8 cellular contexts compared by ENCODE assay signal in genomic region chr11:114340311-114341131, GRCh38. TPM values are rescaled to one million over a fixed set of nuclear protein-coding genes. Genes with fewer than 3 reads are reported as not detected.
A peak's percentile ranks its signal among the peaks of the same experiment; 100 is the strongest.
DNase-seq lines count a peak whose midpoint lies in the region; ATAC-seq and TF ChIP-seq lines count a peak whose summit lies in the region.

No MANE protein-coding gene starts in this region.

- no peaks in the 10 kb centered on the region for H3K9me3 Mint-ChIP-seq in activated T-helper 2 cell treated with anti-CD3 and anti-CD28 coated beads, Interferon-gamma antibody, Interleukin-2, Interleukin-4, amounts not matched to agents 10 μg/mL and 5 μg/mL and 100 μg/mL, durations not matched to agents 14 hours and 24 hours and 36 hours

- H3K27me3 Mint-ChIP-seq in activated T-helper 2 cell treated with anti-CD3 and anti-CD28 coated beads, Interferon-gamma antibody, Interleukin-2, Interleukin-4, amounts not matched to agents 10 μg/mL and 5 μg/mL and 100 μg/mL, durations not matched to agents 14 hours and 24 hours and 36 hours (ENCODE audit: low read depth) = peaks cover 20% of the 10 kb centered on the region

- peak overlapping the region; percentile 43 for H3K4me3 Mint-ChIP-seq in activated T-helper 2 cell treated with anti-CD3 and anti-CD28 coated beads, Interferon-gamma antibody, Interleukin-2, Interleukin-4, amounts not matched to agents 10 μg/mL and 5 μg/mL and 100 μg/mL, durations not matched to agents 14 hours and 24 hours and 36 hours (ENCODE audit: low read depth)

- WGBS in gastroesophageal sphincter (ENCODE audit: low coverage in 1 of 2), 2 donors = 0 to 19% methylated on average over 5 to 9 of the region's 18 CpGs

- TF ChIP-seq POLR2A in gastroesophageal sphincter (IDR thresholded peaks at IDR 0.05) = no peak

- peak; percentile 65 for DNase-seq in activated CD8-positive, alpha-beta memory T cell treated with anti-CD3 and anti-CD28 coated beads for 24 hours
- no peak for DNase-seq in activated CD8-positive, alpha-beta memory T cell treated with anti-CD3 and anti-CD28 coated beads, Interleukin-2, amount 50 U/mL, for 48 hours
- peak; percentile 64 for DNase-seq in HS-27A (ENCODE audit: low read depth)
- DNase-seq in NOMO-1 treated with DMSO at 0.1 percent for 48 hours (lab: John Stamatoyannopoulos, UW; ENCODE audit: unreplicated experiment) = peak; percentile 31
- no peak for DNase-seq in activated T-helper 2 cell treated with anti-CD3 and anti-CD28 coated beads, Interferon-gamma antibody, Interleukin-2, Interleukin-4, amounts not matched to agents 10 μg/mL and 5 μg/mL and 100 μg/mL, durations not matched to agents 14 hours and 24 hours and 36 hours (ENCODE audit: low spot score)
- no peak for DNase-seq in osteoblast (ENCODE audit: insufficient read length, low spot score, missing footprints)

- TF ChIP-seq CTCF in gastroesophageal sphincter (IDR thresholded peaks at IDR 0.05) (peak; percentile 70 to 83 (median 78)), osteoblast (IDR thresholded peaks at IDR 0.05; ENCODE audit: extremely low read depth, low read depth, low read length) (peak; percentile 85)

- ATAC-seq in gastroesophageal sphincter (peak; percentile 82), GM19035 (IDR thresholded peaks at IDR 0.05; ENCODE audit: unreplicated experiment) (no peak)

- H3K27ac ChIP-seq in gastroesophageal sphincter = peak overlapping the region in 2 of 4 donors; percentile 22
- H3K27ac ChIP-seq in osteoblast (ENCODE audit: low read depth, low read length) = peak overlapping the region; percentile 31

- H3K36me3 ChIP-seq in gastroesophageal sphincter (no peaks in the 10 kb centered on the region), osteoblast (ENCODE audit: insufficient read depth, low read length) (no peaks in the 10 kb centered on the region)

- H2AFZ ChIP-seq in osteoblast (ENCODE audit: low read length) = peak overlapping the region; percentile 89

- no peaks in the 10 kb centered on the region for H3K79me2 ChIP-seq in osteoblast (ENCODE audit: insufficient read depth, low read length)

- no peak for TF ChIP-seq EP300 in gastroesophageal sphincter (IDR thresholded peaks at IDR 0.05)

- H3K4me1 Mint-ChIP-seq in activated T-helper 2 cell treated with anti-CD3 and anti-CD28 coated beads, Interferon-gamma antibody, Interleukin-2, Interleukin-4, amounts not matched to agents 10 μg/mL and 5 μg/mL and 100 μg/mL, durations not matched to agents 14 hours and 24 hours and 36 hours (ENCODE audit: low read depth) = peaks cover 9% of the 10 kb centered on the region

- peaks cover 0 to 9% (median 0%) of the 10 kb centered on the region in 3 donors for H3K4me1 ChIP-seq in gastroesophageal sphincter
- H3K4me1 ChIP-seq in osteoblast (ENCODE audit: insufficient read depth, low read length) = peaks cover 6% of the 10 kb centered on the region

- H3K4me3 ChIP-seq in gastroesophageal sphincter (peak overlapping the region in 1 of 2 donors; percentile 25), osteoblast (ENCODE audit: insufficient read depth, low read length) (peak overlapping the region; percentile 65)

- no peaks in the 10 kb centered on the region for H3K36me3 Mint-ChIP-seq in activated T-helper 2 cell treated with anti-CD3 and anti-CD28 coated beads, Interferon-gamma antibody, Interleukin-2, Interleukin-4, amounts not matched to agents 10 μg/mL and 5 μg/mL and 100 μg/mL, durations not matched to agents 14 hours and 24 hours and 36 hours (ENCODE audit: low read depth)

- H4K20me1 ChIP-seq in osteoblast (ENCODE audit: insufficient read depth, low read length) = no peaks in the 10 kb centered on the region

- H3K27me3 ChIP-seq in gastroesophageal sphincter = no peaks in the 10 kb centered on the region
- no peaks in the 10 kb centered on the region for H3K27me3 ChIP-seq in osteoblast (ENCODE audit: insufficient read depth, low read length)

- intact Hi-C loops in activated T-helper 2 cell treated with anti-CD3 and anti-CD28 coated beads, Interferon-gamma antibody, Interleukin-2, Interleukin-4, amounts not matched to agents 10 μg/mL and 5 μg/mL and 100 μg/mL, durations not matched to agents 14 hours and 24 hours and 36 hours (cut with micrococcal nuclease) = loop anchor here (2.0 to 10.0 kb wide), 2 partner anchors 174 to 422 kb away; no protein-coding TSS in a partner anchor

- no peaks in the 10 kb centered on the region for H3K9me3 ChIP-seq in gastroesophageal sphincter
- H3K9me3 ChIP-seq in osteoblast (ENCODE audit: low read depth, low read length) = no peaks in the 10 kb centered on the region

- no peak overlapping the region for H3K27ac Mint-ChIP-seq in activated T-helper 2 cell treated with anti-CD3 and anti-CD28 coated beads, Interferon-gamma antibody, Interleukin-2, Interleukin-4, amounts not matched to agents 10 μg/mL and 5 μg/mL and 100 μg/mL, durations not matched to agents 14 hours and 24 hours and 36 hours

- H3K4me2 ChIP-seq in osteoblast (ENCODE audit: insufficient read depth, low read length) = peak overlapping the region; percentile 94

RNA-seq across cellular contexts. Expression of gene NNMT, which starts 44.3 kb away (rescaled TPM):
- not detected in 2 replicates for total RNA-seq in activated T-helper 2 cell treated with anti-CD3 and anti-CD28 coated beads, Interferon-gamma antibody, Interleukin-2, Interleukin-4, amounts not matched to agents 10 μg/mL and 5 μg/mL and 100 μg/mL, durations not matched to agents 14 hours and 24 hours and 36 hours
- total RNA-seq in gastroesophageal sphincter (100 to 1,000 TPM in 3 of 4 donors, 10 to 100 TPM in 1; 39.4 to 409 (median 243) TPM), osteoblast (1,091 and 1,196 TPM in 2 replicates)

RNA-seq across cellular contexts. Expression of gene C11orf71, which starts 59.8 kb away (rescaled TPM):
- total RNA-seq in activated T-helper 2 cell treated with anti-CD3 and anti-CD28 coated beads, Interferon-gamma antibody, Interleukin-2, Interleukin-4, amounts not matched to agents 10 μg/mL and 5 μg/mL and 100 μg/mL, durations not matched to agents 14 hours and 24 hours and 36 hours = 5.8 and 6.3 TPM in 2 replicates
- 10 to 100 TPM in 1 of 4 donors, 1 to 10 TPM in 3; 4.5 to 12.8 (median 5.3) TPM for total RNA-seq in gastroesophageal sphincter
- 3.3 and 4.7 TPM in 2 replicates for total RNA-seq in osteoblast

RNA-seq across cellular contexts. Expression of gene RBM7, which starts 59.9 kb away (rescaled TPM):
- total RNA-seq in activated T-helper 2 cell treated with anti-CD3 and anti-CD28 coated beads, Interferon-gamma antibody, Interleukin-2, Interleukin-4, amounts not matched to agents 10 μg/mL and 5 μg/mL and 100 μg/mL, durations not matched to agents 14 hours and 24 hours and 36 hours = 39.4 and 39.6 TPM in 2 replicates
- total RNA-seq in gastroesophageal sphincter = 10 to 100 TPM; 16.0 to 31.7 (median 19.2) TPM
- 37.7 and 38.0 TPM in 2 replicates for total RNA-seq in osteoblast

Comparison
In these comparisons a context has a peak if more than half of its experiments do, and no peak if none do; other contexts are left out.
1. DNase-seq: peak in activated CD8-positive, alpha-beta memory T cell treated with anti-CD3 and anti-CD28 coated beads for 24 hours (single experiment), HS-27A (single experiment) and NOMO-1 treated with DMSO at 0.1 percent for 48 hours (single experiment); none in activated CD8-positive, alpha-beta memory T cell treated with anti-CD3 and anti-CD28 coated beads, Interleukin-2, amount 50 U/mL, for 48 hours (single experiment), activated T-helper 2 cell treated with anti-CD3 and anti-CD28 coated beads, Interferon-gamma antibody, Interleukin-2, Interleukin-4, amounts not matched to agents 10 μg/mL and 5 μg/mL and 100 μg/mL, durations not matched to agents 14 hours and 24 hours and 36 hours (single experiment) and osteoblast (single experiment).
2. RNA of gene NNMT, which starts 44.3 kb away (total RNA-seq): 1,091 to 1,196 TPM in osteoblast and 39.4 to 409 TPM in gastroesophageal sphincter; not detected in activated T-helper 2 cell treated with anti-CD3 and anti-CD28 coated beads, Interferon-gamma antibody, Interleukin-2, Interleukin-4, amounts not matched to agents 10 μg/mL and 5 μg/mL and 100 μg/mL, durations not matched to agents 14 hours and 24 hours and 36 hours; every median in the first group is over 10 times any median in the second.